In genomic region chr10:79018591-79019011, GRCh38 we compare ENCODE assay signal across 10 cellular contexts. TPM values are rescaled to one million over a fixed set of nuclear protein-coding genes. Genes with fewer than 3 reads are reported as not detected.
A peak's percentile ranks its signal among the peaks of the same experiment; 100 is the strongest.
DNase-seq lines count a peak whose midpoint lies in the region; ATAC-seq and TF ChIP-seq lines count a peak whose summit lies in the region.
"Had no signal": no experiment of that assay in that cellular context is flagged by ENCODE, and none has a peak within 500 bp of the region (broad histone marks: within the 10 kb centered on the region; RNA-seq: fewer than 3 reads in every experiment).

No MANE protein-coding gene starts in this region.

- DNase-seq in activated effector memory CD4-positive, alpha-beta T cell treated with anti-CD3 and anti-CD28 coated beads, Interleukin-2, amount 50 U/mL, for 16 hours: peak; percentile 30
- no peak for DNase-seq in activated effector memory CD4-positive, alpha-beta T cell treated with Interleukin-2 at 50 U/mL for 16 hours
- no peak for DNase-seq in left ventricle myocardium inferior
- no peak for DNase-seq in cerebellar nuclear complex (lab: John Stamatoyannopoulos, UW)
- DNase-seq: activated CD4-positive, alpha-beta memory T cell treated with anti-CD3 and anti-CD28 coated beads, Interleukin-2, amount 10 ng/mL, durations not matched to agents 7 days and 5 days had no signal

- no peak for TF ChIP-seq CTCF in left ventricle myocardium inferior (IDR thresholded peaks at IDR 0.05; ENCODE audit: borderline replicate concordance)

- H3K36me3 ChIP-seq in left ventricle myocardium inferior (no peaks in the 10 kb centered on the region), urinary bladder (ENCODE audit: insufficient read depth) (no peaks in the 10 kb centered on the region)

- peak overlapping the region; percentile 52 for H3K27ac ChIP-seq in left ventricle myocardium inferior (replicated peaks)
- H3K27ac ChIP-seq in urinary bladder (ENCODE audit: low read depth): peak overlapping the region; percentile 5
- H3K27ac ChIP-seq: KMS-11 had no signal

- H3K4me1 ChIP-seq in left ventricle myocardium inferior: peaks cover 23% of the 10 kb centered on the region
- no peaks in the 10 kb centered on the region for H3K4me1 ChIP-seq in urinary bladder (ENCODE audit: insufficient read depth)

- WGBS in urinary bladder: 67% methylated on average over 5 of the region's 5 CpGs

- intact Hi-C loops in left ventricle myocardium inferior (cut with micrococcal nuclease): no loop called here

- ATAC-seq in SK-N-SH treated with all-trans-retinoic acid at 6 μM for 48 hours (peak; percentile 63), GM21529 (IDR thresholded peaks at IDR 0.05; ENCODE audit: unreplicated experiment) (no peak), GM21390 (IDR thresholded peaks at IDR 0.05; ENCODE audit: unreplicated experiment) (no peak)

- no peaks in the 10 kb centered on the region for H3K27me3 ChIP-seq in left ventricle myocardium inferior (ENCODE audit: low read depth)

- no peak overlapping the region for H3K4me3 ChIP-seq in left ventricle myocardium inferior
- H3K4me3 ChIP-seq in urinary bladder (ENCODE audit: low read depth, low read length): no peak overlapping the region

- H3K9me3 ChIP-seq in left ventricle myocardium inferior (replicated peaks): peaks cover 5% of the 10 kb centered on the region

TF ChIP-seq in SK-N-SH treated with all-trans-retinoic acid at 6 μM for 48 hours, 23 proteins besides CTCF, POLR2A, EP300 and RAD21:
- TF ChIP-seq, protein P1, sequence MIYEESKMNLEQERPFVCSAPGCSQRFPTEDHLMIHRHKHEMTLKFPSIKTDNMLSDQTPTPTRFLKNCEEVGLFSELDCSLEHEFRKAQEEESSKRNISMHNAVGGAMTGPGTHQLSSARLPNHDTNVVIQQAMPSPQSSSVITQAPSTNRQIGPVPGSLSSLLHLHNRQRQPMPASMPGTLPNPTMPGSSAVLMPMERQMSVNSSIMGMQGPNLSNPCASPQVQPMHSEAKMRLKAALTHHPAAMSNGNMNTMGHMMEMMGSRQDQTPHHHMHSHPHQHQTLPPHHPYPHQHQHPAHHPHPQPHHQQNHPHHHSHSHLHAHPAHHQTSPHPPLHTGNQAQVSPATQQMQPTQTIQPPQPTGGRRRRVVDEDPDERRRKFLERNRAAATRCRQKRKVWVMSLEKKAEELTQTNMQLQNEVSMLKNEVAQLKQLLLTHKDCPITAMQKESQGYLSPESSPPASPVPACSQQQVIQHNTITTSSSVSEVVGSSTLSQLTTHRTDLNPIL (CRISPR knock-in tag; IDR thresholded peaks at IDR 0.05; ENCODE audit: low read depth): no peak
- TF ChIP-seq SNAI2 (CRISPR knock-in tag; IDR thresholded peaks at IDR 0.05): no peak
- peak; percentile 21; the same call in 1 of the 2 replicates for TF ChIP-seq TSHZ2 (CRISPR knock-in tag; IDR thresholded peaks at IDR 0.05)
- TF ChIP-seq TCF4 (CRISPR knock-in tag; IDR thresholded peaks at IDR 0.05; ENCODE audit: borderline replicate concordance): peak; percentile 38; the same call in 1 of the 2 replicates
- TF ChIP-seq ZNF70 (CRISPR knock-in tag; IDR thresholded peaks at IDR 0.05): peak; percentile 57; the same call in 1 of the 2 replicates

RNA-seq across cellular contexts. Expression of gene ZMIZ1, which starts 50.2 kb away (rescaled TPM):
- total RNA-seq in left ventricle myocardium inferior (55.9 TPM), urinary bladder (30.2 TPM)
- 54.6 TPM for polyA plus RNA-seq in urinary bladder
